In genomic region chr4:113468165-113469022, GRCh38 we compare ENCODE assay signal across 8 cellular contexts.
DNase-seq lines count a peak whose midpoint lies in the region; ATAC-seq and TF ChIP-seq lines count a peak whose summit lies in the region.

No MANE protein-coding gene starts in this region.

- peaks cover 13% of the 10 kb centered on the region for H3K36me3 Mint-ChIP-seq in chondrocyte (ENCODE audit: low read depth)
- peaks cover 54% of the 10 kb centered on the region for H3K36me3 Mint-ChIP-seq in stimulated activated effector memory CD8-positive, alpha-beta T cell treated with anti-CD3 and anti-CD28 coated beads, Interleukin-12 subunit alpha, Interleukin-12 subunit beta, amount 100 ng/mL, for 72 hours
- peaks cover 14 to 34% (median 18%) of the 10 kb centered on the region in 3 donors for H3K36me3 Mint-ChIP-seq in CD8-positive, alpha-beta memory T cell

- H3K27ac ChIP-seq in CD8-positive, alpha-beta memory T cell (ENCODE audit: low read depth, low read length), result no peak overlapping the region

- TF ChIP-seq CTCF in chondrocyte (IDR thresholded peaks at IDR 0.05), result no peak

- no peaks in the 10 kb centered on the region for H3K4me1 ChIP-seq in CD8-positive, alpha-beta memory T cell (ENCODE audit: insufficient read depth, low read length)

- H3K27ac Mint-ChIP-seq in chondrocyte (ENCODE audit: unreplicated experiment), result peak overlapping the region; percentile 99
- H3K27ac Mint-ChIP-seq in stimulated activated effector memory CD8-positive, alpha-beta T cell treated with anti-CD3 and anti-CD28 coated beads, Interleukin-12 subunit alpha, Interleukin-12 subunit beta, amount 100 ng/mL, for 72 hours, result peak overlapping the region; percentile 86
- peak overlapping the region in 2 of 8 donors; percentile 31 to 60 for H3K27ac Mint-ChIP-seq in CD8-positive, alpha-beta memory T cell

- CTCF ChIA-PET in CD8-positive, alpha-beta memory T cell (lab: Charles Lee), result interaction anchor here (1.3 kb wide), 1 partner anchor 23 kb away, joined by 3 read pairs; no protein-coding TSS in a partner anchor

- H3K36me3 ChIP-seq in CD8-positive, alpha-beta memory T cell (ENCODE audit: insufficient read depth, low read length), result no peaks in the 10 kb centered on the region

- no peaks in the 10 kb centered on the region for H3K27me3 Mint-ChIP-seq in chondrocyte (ENCODE audit: low read depth)
- H3K27me3 Mint-ChIP-seq in CD8-positive, alpha-beta memory T cell, result no peaks in the 10 kb centered on the region

- H3K27me3 ChIP-seq in CD8-positive, alpha-beta memory T cell (ENCODE audit: insufficient read depth, low read length, poor library complexity, severe bottlenecking), result no peaks in the 10 kb centered on the region

- POLR2A ChIA-PET in CD8-positive, alpha-beta memory T cell (lab: Charles Lee), result no interaction called here

- peaks cover 42% of the 10 kb centered on the region for H3K4me1 Mint-ChIP-seq in chondrocyte (ENCODE audit: low read depth)
- peaks cover 40% of the 10 kb centered on the region for H3K4me1 Mint-ChIP-seq in stimulated activated effector memory CD8-positive, alpha-beta T cell treated with anti-CD3 and anti-CD28 coated beads, Interleukin-12 subunit alpha, Interleukin-12 subunit beta, amount 100 ng/mL, for 72 hours
- H3K4me1 Mint-ChIP-seq in CD8-positive, alpha-beta memory T cell, result peaks cover 0 to 10% (median 4%) of the 10 kb centered on the region in 3 donors

- H3K9me3 ChIP-seq in CD8-positive, alpha-beta memory T cell (ENCODE audit: low read length), result no peaks in the 10 kb centered on the region

- peak overlapping the region; percentile 39 for H3K4me3 Mint-ChIP-seq in chondrocyte (ENCODE audit: unreplicated experiment)
- H3K4me3 Mint-ChIP-seq in stimulated activated effector memory CD8-positive, alpha-beta T cell treated with anti-CD3 and anti-CD28 coated beads, Interleukin-12 subunit alpha, Interleukin-12 subunit beta, amount 100 ng/mL, for 72 hours, result no peak overlapping the region
- H3K4me3 Mint-ChIP-seq in CD8-positive, alpha-beta memory T cell, result no peak overlapping the region

- no peaks in the 10 kb centered on the region for H3K9me3 Mint-ChIP-seq in chondrocyte (ENCODE audit: low read depth)
- H3K9me3 Mint-ChIP-seq in stimulated activated effector memory CD8-positive, alpha-beta T cell treated with anti-CD3 and anti-CD28 coated beads, Interleukin-12 subunit alpha, Interleukin-12 subunit beta, amount 100 ng/mL, for 72 hours, result peaks cover 3% of the 10 kb centered on the region
- no peaks in the 10 kb centered on the region for H3K9me3 Mint-ChIP-seq in CD8-positive, alpha-beta memory T cell

- ATAC-seq in GM19463 (IDR thresholded peaks at IDR 0.05; ENCODE audit: unreplicated experiment) (peak; percentile 63), left lobe of liver (peak; percentile 51), HG03442 (IDR thresholded peaks at IDR 0.05; ENCODE audit: unreplicated experiment) (no peak), HG02870 (IDR thresholded peaks at IDR 0.05; ENCODE audit: unreplicated experiment) (no peak)
- peak; percentile 100 for ATAC-seq in stimulated activated effector memory CD8-positive, alpha-beta T cell treated with anti-CD3 and anti-CD28 coated beads, Interleukin-12 subunit alpha, Interleukin-12 subunit beta, amount 100 ng/mL, for 72 hours

- no peak for DNase-seq in chondrocyte (ENCODE audit: low spot score)
- DNase-seq in left lobe of liver (ENCODE audit: low spot score), result no peak
- DNase-seq in stimulated activated effector memory CD8-positive, alpha-beta T cell treated with anti-CD3 and anti-CD28 coated beads, Interleukin-12 subunit alpha, Interleukin-12 subunit beta, amount 100 ng/mL, for 72 hours (ENCODE audit: low spot score in 2 of 2), result no peak
- no peak for DNase-seq in CD8-positive, alpha-beta memory T cell

- no peak overlapping the region for H3K4me3 ChIP-seq in CD8-positive, alpha-beta memory T cell (ENCODE audit: low read length)

TF ChIP-seq in PFSK-1, 5 proteins besides CTCF, POLR2A, EP300 and RAD21:
- TF ChIP-seq FOXP2 (optimal IDR thresholded peaks at IDR 0.05; ENCODE audit: borderline replicate concordance, extremely low read depth, extremely low read length, insufficient read depth) (peak; percentile 51), TAF1 (IDR thresholded peaks at IDR 0.05; ENCODE audit: borderline replicate concordance, insufficient read depth, low read length) (peak; percentile 77; the same call in 1 of the 2 replicates), SIN3A (IDR thresholded peaks at IDR 0.05; ENCODE audit: borderline replicate concordance, insufficient read depth, low read length) (peak; percentile 93; the same call in 1 of the 2 replicates), REST (IDR thresholded peaks at IDR 0.05; ENCODE audit: insufficient read depth in 1 of 2, low read depth in 2 of 2, low read length in 2 of 2) (peak in 1 of 2 experiments; percentile 46; a peak in 1 of 4 replicates), POLR2AphosphoS5 (IDR thresholded peaks at IDR 0.05; ENCODE audit: low read depth, low read length) (no peak)

Comparison
In these comparisons a context has a peak if more than half of its experiments do, and no peak if none do; other contexts are left out.
1. ATAC-seq: peak in GM19463 (single experiment), left lobe of liver (single experiment) and stimulated activated effector memory CD8-positive, alpha-beta T cell treated with anti-CD3 and anti-CD28 coated beads, Interleukin-12 subunit alpha, Interleukin-12 subunit beta, amount 100 ng/mL, for 72 hours (single experiment); none in HG03442 (single experiment) and HG02870 (single experiment).